8 cellular contexts compared by ENCODE assay signal in the genomic region with DNA sequence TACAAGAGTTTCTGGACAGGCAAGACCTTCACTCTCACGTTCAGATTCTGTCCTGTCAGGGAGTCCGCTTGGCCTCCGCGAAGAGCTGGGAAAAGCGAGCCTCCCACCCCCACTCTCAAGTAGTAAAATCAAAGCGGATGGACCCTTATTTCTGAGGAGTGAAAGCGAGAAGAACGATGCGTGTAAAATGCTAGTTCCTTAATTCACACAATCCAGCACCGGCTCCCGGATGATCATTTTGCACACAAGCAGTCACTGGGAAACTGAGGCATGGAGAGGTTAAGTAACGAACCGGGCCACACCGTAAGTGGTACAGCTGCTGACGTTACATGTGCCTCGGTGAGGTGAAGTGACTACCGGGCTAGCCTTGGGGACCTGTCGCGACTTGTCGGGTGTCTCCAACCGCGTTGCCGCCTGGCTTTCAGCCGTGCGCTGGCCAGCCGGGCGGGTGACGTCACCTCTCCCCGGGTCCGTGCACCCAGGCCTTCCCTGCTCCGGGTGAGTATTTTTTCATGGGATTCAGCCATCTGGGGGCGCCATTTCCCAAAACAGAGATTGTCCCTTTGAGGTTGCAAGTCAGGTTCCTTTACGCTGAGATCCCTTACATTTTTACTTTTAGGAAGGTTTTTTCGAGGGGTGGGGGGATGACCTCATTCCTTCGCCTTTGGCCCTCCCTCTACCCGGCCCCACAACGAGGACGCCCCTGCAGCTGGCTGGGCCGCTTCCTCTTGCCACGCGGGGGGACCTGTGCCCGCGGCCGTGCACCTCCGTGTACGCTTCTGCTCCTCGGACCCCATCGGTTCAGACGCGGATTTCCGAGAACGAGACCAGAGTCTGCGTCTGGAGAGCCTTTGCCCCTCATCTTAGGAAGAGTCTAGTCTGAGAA. TPM values are rescaled to one million over a fixed set of nuclear protein-coding genes. Genes with fewer than 3 reads are reported as not detected.
DNase-seq lines count a peak whose midpoint lies in the region; ATAC-seq and TF ChIP-seq lines count a peak whose summit lies in the region.

No MANE protein-coding gene starts in this region.

- peak; percentile 27 to 39 (median 31) for TF ChIP-seq CTCF in right lobe of liver (IDR thresholded peaks at IDR 0.05)

- peaks cover 74 to 94% of the 10 kb centered on the region in 2 donors for H3K27me3 Mint-ChIP-seq in stimulated activated naive B cell treated with anti-CD40 and anti-IgM and Interleukin-4, amounts not matched to agents 10 μg/mL and 1 μg/mL and 100 μg/mL, for 72 hours

- H3K4me1 ChIP-seq in NT2/D1 (ENCODE audit: insufficient read depth, insufficient read length), result peaks cover 6% of the 10 kb centered on the region
- peaks cover 0 to 22% (median 0%) of the 10 kb centered on the region in 4 donors for H3K4me1 ChIP-seq in right lobe of liver

- no peak overlapping the region for H3K27ac ChIP-seq in right lobe of liver

- H3K27me3 ChIP-seq in NT2/D1 (ENCODE audit: insufficient read depth, insufficient read length), result peaks cover 13% of the 10 kb centered on the region
- peaks cover 33 to 57% of the 10 kb centered on the region in 2 donors for H3K27me3 ChIP-seq in right lobe of liver

- 10% methylated on average over 33 of the region's 53 CpGs for WGBS in right lobe of liver (ENCODE audit: insufficient coverage, low coverage, low lambda C conversion rate, missing lambda C conversion rate)

- H3K36me3 ChIP-seq in NT2/D1 (ENCODE audit: insufficient read depth, insufficient read length, low read length) (no peaks in the 10 kb centered on the region), right lobe of liver (no peaks in the 10 kb centered on the region)

- peaks cover 32 to 56% of the 10 kb centered on the region in 2 donors for H3K4me1 Mint-ChIP-seq in stimulated activated naive B cell treated with anti-CD40 and anti-IgM and Interleukin-4, amounts not matched to agents 10 μg/mL and 1 μg/mL and 100 μg/mL, for 72 hours

- H3K36me3 Mint-ChIP-seq in stimulated activated naive B cell treated with anti-CD40 and anti-IgM and Interleukin-4, amounts not matched to agents 10 μg/mL and 1 μg/mL and 100 μg/mL, for 72 hours, result peaks cover 1 to 3% of the 10 kb centered on the region in 2 donors

- H3K9ac ChIP-seq in NT2/D1 (ENCODE audit: insufficient read length, low read depth), result peak overlapping the region; percentile 72

- no peak for TF ChIP-seq POLR2A in right lobe of liver (IDR thresholded peaks at IDR 0.05)

- intact Hi-C loops in right lobe of liver (cut with DNase I), result no loop called here

- no peaks in the 10 kb centered on the region for H3K9me3 ChIP-seq in NT2/D1 (ENCODE audit: insufficient read depth, low read length)
- H3K9me3 ChIP-seq in right lobe of liver, result no peaks in the 10 kb centered on the region

- peak; percentile 54 to 83 (median 68) for ATAC-seq in right lobe of liver
- ATAC-seq in stimulated activated naive B cell treated with anti-CD40 and anti-IgM and Interleukin-4, amounts not matched to agents 10 μg/mL and 1 μg/mL and 100 μg/mL, for 72 hours (replicated peaks), result peak; percentile 33 to 40
- no peak for ATAC-seq in HG02678 (IDR thresholded peaks at IDR 0.05; ENCODE audit: unreplicated experiment)

- DNase-seq in DMS53 treated with DMSO at 0.1 percent for 48 hours (lab: John Stamatoyannopoulos, UW; ENCODE audit: unreplicated experiment) (peak; percentile 37), NT2/D1 (ENCODE audit: low read depth, low spot score) (no peak), dermis blood vessel endothelial cell (peak; percentile 27), right lobe of liver (peak in 2 of 3 donors; percentile 56 to 57), H4 (ENCODE audit: low spot score) (no peak), NCI-H1436 (lab: John Stamatoyannopoulos, UW) (no peak)
- no peak for DNase-seq in stimulated activated naive B cell treated with anti-CD40 and anti-IgM and Interleukin-4, amounts not matched to agents 10 μg/mL and 1 μg/mL and 100 μg/mL, for 72 hours

- H3K4me3 ChIP-seq in NT2/D1 (ENCODE audit: insufficient read length, low read depth), result peak overlapping the region; percentile 39
- no peak overlapping the region for H3K4me3 ChIP-seq in right lobe of liver

- H3K9me3 Mint-ChIP-seq in stimulated activated naive B cell treated with anti-CD40 and anti-IgM and Interleukin-4, amounts not matched to agents 10 μg/mL and 1 μg/mL and 100 μg/mL, for 72 hours, result no peaks in the 10 kb centered on the region

- peak overlapping the region; percentile 87 to 93 for H3K4me3 Mint-ChIP-seq in stimulated activated naive B cell treated with anti-CD40 and anti-IgM and Interleukin-4, amounts not matched to agents 10 μg/mL and 1 μg/mL and 100 μg/mL, for 72 hours

- H3K27ac Mint-ChIP-seq in stimulated activated naive B cell treated with anti-CD40 and anti-IgM and Interleukin-4, amounts not matched to agents 10 μg/mL and 1 μg/mL and 100 μg/mL, for 72 hours, result no peak overlapping the region

RNA-seq across cellular contexts. Expression of a gene that starts 3.4 kb away (rescaled TPM):
- 0.09 TPM in 1 of 2 replicates, not detected in the other for total RNA-seq in dermis blood vessel endothelial cell
- total RNA-seq in right lobe of liver, result not detected
- 0.29 TPM in 1 of 2 replicates, not detected in the other for total RNA-seq in H4 (2014; rRNA removed; shearing (Covaris generic))

RNA-seq across cellular contexts. Expression of a gene that starts 32.4 kb away (rescaled TPM):
- total RNA-seq in dermis blood vessel endothelial cell, result 0.37 TPM in 1 of 2 replicates, not detected in the other
- total RNA-seq in right lobe of liver, result under 1 TPM in 1 of 6 experiments, not detected in 5; 0.20 TPM
- not detected in 2 replicates for total RNA-seq in H4 (2014; rRNA removed; shearing (Covaris generic))

Comparison
In these comparisons a context has a peak if more than half of its experiments do, and no peak if none do; other contexts are left out.
1. DNase-seq: peak in DMS53 treated with DMSO at 0.1 percent for 48 hours (single experiment), dermis blood vessel endothelial cell (single experiment) and right lobe of liver (2 of 3); none in NT2/D1 (single experiment), stimulated activated naive B cell treated with anti-CD40 and anti-IgM and Interleukin-4, amounts not matched to agents 10 μg/mL and 1 μg/mL and 100 μg/mL, for 72 hours (single experiment), H4 (single experiment) and NCI-H1436 (single experiment).